In genomic region chr13:93686399-93686798, GRCh38 we compare ENCODE assay signal across 21 cellular contexts.
DNase-seq lines count a peak whose midpoint lies in the region; ATAC-seq, FAIRE-seq and TF ChIP-seq lines count a peak whose summit lies in the region.
"Had no signal": no experiment of that assay in that cellular context is flagged by ENCODE, and none has a peak within 500 bp of the region (broad histone marks: within the 10 kb centered on the region; RNA-seq: fewer than 3 reads in every experiment).

No MANE protein-coding gene starts in this region.

- peak; percentile 30 for ATAC-seq in activated CD4-positive, alpha-beta T cell treated with anti-CD3 and anti-CD28 coated beads for 36 hours
- ATAC-seq in IMR-90 (ENCODE audit: low read depth) = no peak
- no peak for ATAC-seq in HG03457 (IDR thresholded peaks at IDR 0.05; ENCODE audit: unreplicated experiment)

- H2BK15ac ChIP-seq in IMR-90 (ENCODE audit: low read depth, low read length) = no peak overlapping the region

- CTCF ChIA-PET in activated CD4-positive, alpha-beta T cell treated with anti-CD3 and anti-CD28 coated beads for 36 hours (lab: Charles Lee) = no interaction called here
- CTCF ChIA-PET in IMR-90 (lab: Yijun Ruan, JAX) = no interaction called here

- H3K4me3 ChIP-seq in IMR-90 (ENCODE audit: insufficient read depth, low read depth, low read length) (no peak overlapping the region), astrocyte (ENCODE audit: insufficient read depth, low read depth, low read length) (no peak overlapping the region)
- H3K4me3 ChIP-seq: BLaER1 had no signal

- no peak overlapping the region for H3K18ac ChIP-seq in IMR-90 (ENCODE audit: low read depth, low read length)

- no peak overlapping the region for H3K56ac ChIP-seq in IMR-90 (ENCODE audit: extremely low read depth, insufficient read depth, low read length)

- no peak overlapping the region for H3K4ac ChIP-seq in IMR-90 (ENCODE audit: low read depth, low read length)

- H3K4me1 ChIP-seq in IMR-90 (ENCODE audit: control insufficient read depth, insufficient read depth, low read length) (no peaks in the 10 kb centered on the region), astrocyte (ENCODE audit: insufficient read depth, low read length) (no peaks in the 10 kb centered on the region)
- H3K4me1 ChIP-seq: BLaER1 had no signal

- 0 out of 2 replicates have a peak overlapping the region, but pooled peaks have one; percentile 5 for H3K23ac ChIP-seq in IMR-90 (ENCODE audit: low read depth, low read length)

- H3K79me2 ChIP-seq in astrocyte (ENCODE audit: insufficient read depth, low read length) = no peaks in the 10 kb centered on the region

- H3K9ac ChIP-seq in IMR-90 (ENCODE audit: low read depth, low read length) (no peak overlapping the region), astrocyte (ENCODE audit: low read length) (no peak overlapping the region)
- H3K9ac ChIP-seq: BLaER1 had no signal

- H3K14ac ChIP-seq in IMR-90 (replicated peaks; ENCODE audit: low read depth, low read length) = no peak overlapping the region; the same call in 1 of the 2 replicates

- H4K5ac ChIP-seq in IMR-90 (ENCODE audit: low read depth, low read length) = no peak overlapping the region

- no peak overlapping the region for H2BK120ac ChIP-seq in IMR-90 (ENCODE audit: low read depth, low read length)

- H3K9me3 ChIP-seq in IMR-90 (ENCODE audit: control insufficient read depth, insufficient read depth, low read length) (no peaks in the 10 kb centered on the region), astrocyte (ENCODE audit: insufficient read depth, low read depth, low read length) (no peaks in the 10 kb centered on the region)
- H3K9me3 ChIP-seq: BE2C, BLaER1 had no signal

- dilution Hi-C loops in IMR-90 (cut with HindIII; ENCODE audit: low sequenced_read_pairs, unreplicated experiment) = no loop called here

- H2BK20ac ChIP-seq in IMR-90 (ENCODE audit: low read depth, low read length) = no peak overlapping the region

- no peak overlapping the region for H2AK5ac ChIP-seq in IMR-90 (ENCODE audit: low read depth, low read length)

- TF ChIP-seq CTCF in IMR-90 (conservative IDR thresholded peaks at IDR 0.05; ENCODE audit: low read depth, low read length) = no peak
- TF ChIP-seq CTCF in astrocyte (IDR thresholded peaks at IDR 0.05; ENCODE audit: insufficient read depth, low read depth, low read length) = no peak
- no peak for TF ChIP-seq CTCF in HFFc6 (IDR thresholded peaks at IDR 0.05)
- no peak for TF ChIP-seq CTCF in GM20000 (IDR thresholded peaks at IDR 0.05; ENCODE audit: extremely low read depth, missing control alignments)

- intact Hi-C loops in activated CD4-positive, alpha-beta T cell treated with anti-CD3 and anti-CD28 coated beads for 36 hours (cut with DNase I, micrococcal nuclease) = no loop called here
- intact Hi-C loops in activated CD4-positive, alpha-beta T cell treated with anti-CD3 and anti-CD28 coated beads, Interleukin-2, amount 10 ng/mL, durations not matched to agents 24 days and 14 days (cut with micrococcal nuclease) = no loop called here
- intact Hi-C loops in IMR-90 (cut with micrococcal nuclease) = loop anchor here (10.0 kb wide), 1 partner anchor 678 kb away; no protein-coding TSS in a partner anchor

- H2AK9ac ChIP-seq in IMR-90 (replicated peaks; ENCODE audit: low read depth, low read length, poor library complexity) = no peak overlapping the region

- TF ChIP-seq RAD21 in IMR-90 (IDR thresholded peaks at IDR 0.05; ENCODE audit: low read length) = no peak

- H4K8ac ChIP-seq in IMR-90 (ENCODE audit: low read depth in 2 of 2, low read length in 2 of 2) = no peak overlapping the region

- no peaks in the 10 kb centered on the region for H3K36me3 Mint-ChIP-seq in activated CD4-positive, alpha-beta T cell treated with anti-CD3 and anti-CD28 coated beads for 36 hours (ENCODE audit: low read depth)
- no peaks in the 10 kb centered on the region for H3K36me3 Mint-ChIP-seq in activated CD4-positive, alpha-beta T cell treated with anti-CD3 and anti-CD28 coated beads, Interleukin-2, amount 10 ng/mL, durations not matched to agents 24 days and 14 days (ENCODE audit: low read depth)
- H3K36me3 Mint-ChIP-seq in astrocyte (ENCODE audit: low read depth, unreplicated experiment) = no peaks in the 10 kb centered on the region
- H3K36me3 Mint-ChIP-seq in HFFc6 (ENCODE audit: low read depth) = no peaks in the 10 kb centered on the region
- H3K36me3 Mint-ChIP-seq: CD14-positive monocyte; CD4-positive, alpha-beta memory T cell; CD4-positive, CD25-positive, alpha-beta regulatory T cell; CD8-positive, alpha-beta memory T cell had no signal

- no peaks in the 10 kb centered on the region for H3K27me3 ChIP-seq in IMR-90 (ENCODE audit: control insufficient read depth, insufficient read depth, low read length)
- H3K27me3 ChIP-seq in astrocyte (ENCODE audit: insufficient read depth, low read length) = no peaks in the 10 kb centered on the region
- H3K27me3 ChIP-seq: BE2C, BLaER1 had no signal

- in situ Hi-C loops in IMR-90 (cut with MboI; ENCODE audit: low sequenced_read_pairs) = no loop called here

- H3K36me3 ChIP-seq in IMR-90 (ENCODE audit: control insufficient read depth, insufficient read depth, low read length) (no peaks in the 10 kb centered on the region), astrocyte (ENCODE audit: insufficient read depth, low read length) (no peaks in the 10 kb centered on the region)
- H3K36me3 ChIP-seq: BE2C, BLaER1 had no signal

- H4K20me1 ChIP-seq in IMR-90 (ENCODE audit: insufficient read depth, low read length) (no peaks in the 10 kb centered on the region), astrocyte (ENCODE audit: insufficient read depth, low read length) (peaks cover 14% of the 10 kb centered on the region)
- H4K20me1 ChIP-seq: BLaER1 had no signal

- H2AFZ ChIP-seq in IMR-90 (replicated peaks; ENCODE audit: low read length, poor library complexity) (no peak overlapping the region), astrocyte (ENCODE audit: low read depth, low read length) (no peak overlapping the region)

- H3K9me3 Mint-ChIP-seq in activated CD4-positive, alpha-beta T cell treated with anti-CD3 and anti-CD28 coated beads for 36 hours (ENCODE audit: low read depth) = peaks cover 4% of the 10 kb centered on the region
- H3K9me3 Mint-ChIP-seq in activated CD4-positive, alpha-beta T cell treated with anti-CD3 and anti-CD28 coated beads, Interleukin-2, amount 10 ng/mL, durations not matched to agents 24 days and 14 days = no peaks in the 10 kb centered on the region
- H3K9me3 Mint-ChIP-seq in astrocyte (ENCODE audit: unreplicated experiment) (no peaks in the 10 kb centered on the region), HFFc6 (no peaks in the 10 kb centered on the region)

- no peak overlapping the region for H3K4me3 Mint-ChIP-seq in activated CD4-positive, alpha-beta T cell treated with anti-CD3 and anti-CD28 coated beads for 36 hours
- no peak overlapping the region for H3K4me3 Mint-ChIP-seq in activated CD4-positive, alpha-beta T cell treated with anti-CD3 and anti-CD28 coated beads, Interleukin-2, amount 10 ng/mL, durations not matched to agents 24 days and 14 days
- H3K4me3 Mint-ChIP-seq in astrocyte (ENCODE audit: unreplicated experiment) (no peak overlapping the region), HFFc6 (no peak overlapping the region)
- H3K4me3 Mint-ChIP-seq: CD14-positive monocyte; CD4-positive, alpha-beta memory T cell; CD4-positive, CD25-positive, alpha-beta regulatory T cell; CD8-positive, alpha-beta memory T cell had no signal

- H3K9me1 ChIP-seq in IMR-90 (ENCODE audit: insufficient read depth, low read length) = 0 out of 2 replicates have a peak, but pooled peaks cover 5% of the 10 kb centered on the region

- H3K27ac ChIP-seq in IMR-90 (ENCODE audit: insufficient read depth, low read length) = no peak overlapping the region
- no peak overlapping the region for H3K27ac ChIP-seq in astrocyte (ENCODE audit: low read depth, low read length)
- H3K27ac ChIP-seq: BLaER1 had no signal

- H3K27me3 Mint-ChIP-seq in activated CD4-positive, alpha-beta T cell treated with anti-CD3 and anti-CD28 coated beads for 36 hours = no peaks in the 10 kb centered on the region
- no peaks in the 10 kb centered on the region for H3K27me3 Mint-ChIP-seq in activated CD4-positive, alpha-beta T cell treated with anti-CD3 and anti-CD28 coated beads, Interleukin-2, amount 10 ng/mL, durations not matched to agents 24 days and 14 days
- H3K27me3 Mint-ChIP-seq in astrocyte (ENCODE audit: low read depth, unreplicated experiment) (no peaks in the 10 kb centered on the region), HFFc6 (ENCODE audit: insufficient read depth) (peaks cover 4% of the 10 kb centered on the region; the same call in 1 of the 2 replicates)
- H3K27me3 Mint-ChIP-seq: CD4-positive, alpha-beta memory T cell had no signal

- no peaks in the 10 kb centered on the region for H3K4me1 Mint-ChIP-seq in activated CD4-positive, alpha-beta T cell treated with anti-CD3 and anti-CD28 coated beads for 36 hours
- H3K4me1 Mint-ChIP-seq in activated CD4-positive, alpha-beta T cell treated with anti-CD3 and anti-CD28 coated beads, Interleukin-2, amount 10 ng/mL, durations not matched to agents 24 days and 14 days = no peaks in the 10 kb centered on the region
- H3K4me1 Mint-ChIP-seq in astrocyte (ENCODE audit: low read depth, unreplicated experiment) = peaks cover 7% of the 10 kb centered on the region
- peaks cover 25% of the 10 kb centered on the region for H3K4me1 Mint-ChIP-seq in HFFc6 (ENCODE audit: low read depth)
- H3K4me1 Mint-ChIP-seq: CD14-positive monocyte; CD4-positive, alpha-beta memory T cell; CD4-positive, CD25-positive, alpha-beta regulatory T cell; CD8-positive, alpha-beta memory T cell had no signal

- H2BK5ac ChIP-seq in IMR-90 (ENCODE audit: low read depth, low read length, poor library complexity, severe bottlenecking) = no peak overlapping the region

- H4K91ac ChIP-seq in IMR-90 (ENCODE audit: insufficient read depth, low read depth, low read length) = no peak overlapping the region

- POLR2A ChIA-PET in activated CD4-positive, alpha-beta T cell treated with anti-CD3 and anti-CD28 coated beads for 36 hours (lab: Charles Lee) = no interaction called here
- POLR2A ChIA-PET in IMR-90 (lab: Charles Lee; ENCODE audit: unreplicated experiment) = no interaction called here

- no TSS peak for BruUV-seq in IMR-90 (replicated peaks; lab: Mats Ljungman, UMichigan)

- no peak for TF ChIP-seq POLR2A in IMR-90 (IDR thresholded peaks at IDR 0.05; ENCODE audit: low read depth, low read length)

- no peak for DNase-seq in activated CD4-positive, alpha-beta T cell treated with anti-CD3 and anti-CD28 coated beads for 36 hours
- DNase-seq in activated CD4-positive, alpha-beta T cell treated with anti-CD3 and anti-CD28 coated beads, Interleukin-2, amount 10 ng/mL, durations not matched to agents 24 days and 14 days = no peak
- no peak for DNase-seq in IMR-90
- no peak for DNase-seq in astrocyte (ENCODE audit: low read depth)
- no peak for DNase-seq in HFFc6
- DNase-seq in GM20000 (ENCODE audit: low spot score) = no peak
- DNase-seq: 8988T; ACHN; BE2C; C1 segment of cervical spinal cord; CD4-positive, alpha-beta memory T cell; CD4-positive, CD25-positive, alpha-beta regulatory T cell; CD8-positive, alpha-beta memory T cell; COR-L47; DMS79 treated with DMSO at 0.1 percent for 48 hours; GF-D8 had no signal

- peak; percentile 13 for FAIRE-seq in astrocyte (lab: Jason Lieb, UNC)
- FAIRE-seq: GM12891, GM19239 had no signal

- H3K79me1 ChIP-seq in IMR-90 (ENCODE audit: low read depth in 1 of 2, low read length in 2 of 2) = no peaks in the 10 kb centered on the region

- H3K4me2 ChIP-seq in IMR-90 (ENCODE audit: low read depth, low read length) = no peak overlapping the region
- H3K4me2 ChIP-seq in astrocyte (ENCODE audit: low read length) = no peak overlapping the region
- H3K4me2 ChIP-seq: BLaER1 had no signal

- H3K27ac Mint-ChIP-seq in activated CD4-positive, alpha-beta T cell treated with anti-CD3 and anti-CD28 coated beads for 36 hours = no peak overlapping the region
- H3K27ac Mint-ChIP-seq in activated CD4-positive, alpha-beta T cell treated with anti-CD3 and anti-CD28 coated beads, Interleukin-2, amount 10 ng/mL, durations not matched to agents 24 days and 14 days = no peak overlapping the region
- H3K27ac Mint-ChIP-seq in astrocyte (ENCODE audit: unreplicated experiment) (no peak overlapping the region), HFFc6 (no peak overlapping the region)
- H3K27ac Mint-ChIP-seq: CD14-positive monocyte; CD4-positive, alpha-beta memory T cell; CD4-positive, CD25-positive, alpha-beta regulatory T cell; CD8-positive, alpha-beta memory T cell had no signal
